ENCODE assay signal across 8 cellular contexts in the genomic region with DNA sequence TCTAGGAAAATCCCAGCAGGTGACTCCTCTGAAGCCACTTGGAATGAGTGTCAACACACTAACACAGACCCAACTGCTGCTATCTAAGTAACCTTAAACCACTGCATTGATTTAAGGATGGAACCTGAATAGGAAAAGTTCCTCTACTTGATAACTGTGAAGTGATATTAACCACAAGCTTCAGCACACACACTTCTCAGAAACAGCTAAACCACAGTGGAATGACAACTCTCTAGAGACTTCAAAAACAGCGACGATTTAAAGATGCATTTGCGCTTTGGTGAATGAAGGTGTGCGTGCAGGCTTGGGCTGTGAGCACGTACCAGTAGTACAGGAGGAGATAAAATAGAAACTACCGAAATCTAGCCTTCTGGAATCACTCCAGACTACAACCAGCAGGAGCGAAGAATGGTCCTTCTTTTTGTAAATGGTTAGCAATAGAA.
DNase-seq lines count a peak whose midpoint lies in the region; ATAC-seq and TF ChIP-seq lines count a peak whose summit lies in the region.

No MANE protein-coding gene starts in this region.

- no peaks in the 10 kb centered on the region for H3K36me3 Mint-ChIP-seq in nephron (ENCODE audit: low read depth)

- H3K27ac Mint-ChIP-seq in nephron: peak overlapping the region; percentile 30 to 70 (median 49)

- peaks cover 9% of the 10 kb centered on the region for H3K4me1 Mint-ChIP-seq in nephron

- H3K27me3 ChIP-seq in HUES6 (ENCODE audit: control insufficient read depth, insufficient read depth, low read length): peaks cover 16% of the 10 kb centered on the region
- H3K27me3 ChIP-seq in endocrine pancreas (ENCODE audit: control insufficient read depth, insufficient read depth, low read length): no peaks in the 10 kb centered on the region
- H3K27me3 ChIP-seq in thoracic aorta (replicated peaks; ENCODE audit: insufficient read depth): no peaks in the 10 kb centered on the region

- H3K4me1 ChIP-seq in HUES6 (ENCODE audit: control insufficient read depth, insufficient read depth, low read length) (peaks cover 7% of the 10 kb centered on the region), endocrine pancreas (ENCODE audit: control insufficient read depth, insufficient read depth, low read length) (peaks cover 11% of the 10 kb centered on the region), thoracic aorta (ENCODE audit: control insufficient read depth in 1 of 2, low read depth in 2 of 2) (peaks cover 5 to 10% of the 10 kb centered on the region in 2 donors)

- H3K27me3 Mint-ChIP-seq in nephron (ENCODE audit: low read depth): no peaks in the 10 kb centered on the region

- DNase-seq in NCI-H510A treated with DMSO at 0.1 percent for 48 hours (lab: John Stamatoyannopoulos, UW): peak; percentile 15
- DNase-seq in NCI-H510A (lab: John Stamatoyannopoulos, UW): no peak
- peak; percentile 17 to 29 for DNase-seq in activated CD4-positive, alpha-beta T cell treated with anti-CD3 and anti-CD28 coated beads for 24 hours (ENCODE audit: low read depth in 2 of 2)
- DNase-seq in thoracic aorta (ENCODE audit: low spot score): no peak
- DNase-seq in SHP77 (lab: John Stamatoyannopoulos, UW): no peak

- H3K4me3 Mint-ChIP-seq in nephron: peak overlapping the region; percentile 87 to 93 (median 90)

- no peaks in the 10 kb centered on the region for H3K9me3 Mint-ChIP-seq in nephron

- peak overlapping the region; percentile 85 for H3K4me3 ChIP-seq in HUES6 (ENCODE audit: low read depth, low read length)
- peak overlapping the region; percentile 41 for H3K4me3 ChIP-seq in endocrine pancreas (ENCODE audit: control insufficient read depth, insufficient read depth, low read length)
- H3K4me3 ChIP-seq in thoracic aorta: peak overlapping the region; percentile 96

- no peaks in the 10 kb centered on the region for H3K9me3 ChIP-seq in HUES6 (ENCODE audit: control insufficient read depth, insufficient read depth, low read depth, low read length)
- H3K9me3 ChIP-seq in endocrine pancreas (ENCODE audit: control insufficient read depth, low read length): no peaks in the 10 kb centered on the region
- no peaks in the 10 kb centered on the region for H3K9me3 ChIP-seq in thoracic aorta

- ATAC-seq in thoracic aorta (ENCODE audit: insufficient number of reproducible peaks, low FRiP score, low read depth): no peak

- H3K9ac ChIP-seq in HUES6 (ENCODE audit: low read length): no peak overlapping the region
- H3K9ac ChIP-seq in endocrine pancreas (ENCODE audit: control insufficient read depth, insufficient read depth, low read length): no peak overlapping the region

- no peak for TF ChIP-seq CTCF in nephron (IDR thresholded peaks at IDR 0.05; ENCODE audit: unreplicated experiment in 3 of 3)
- TF ChIP-seq CTCF in thoracic aorta (IDR thresholded peaks at IDR 0.05): no peak

- H3K27ac ChIP-seq in HUES6 (ENCODE audit: low read depth, low read length) (no peak overlapping the region), thoracic aorta (peak overlapping the region; percentile 62 to 68)

- H3K36me3 ChIP-seq in HUES6 (ENCODE audit: control insufficient read depth, insufficient read depth, low read length) (no peaks in the 10 kb centered on the region), endocrine pancreas (ENCODE audit: control insufficient read depth, insufficient read depth, low read length) (no peaks in the 10 kb centered on the region), thoracic aorta (no peaks in the 10 kb centered on the region)

Comparison
In these comparisons a context has a peak if more than half of its experiments do, and no peak if none do; other contexts are left out.
1. DNase-seq: peak in NCI-H510A treated with DMSO at 0.1 percent for 48 hours (single experiment) and activated CD4-positive, alpha-beta T cell treated with anti-CD3 and anti-CD28 coated beads for 24 hours (2 of 2); none in NCI-H510A (single experiment), thoracic aorta (single experiment) and SHP77 (0 of 2).
2. H3K4me3 ChIP-seq: peak in every context shown above with its lines; median percentile 96 in thoracic aorta; 85 in HUES6; 41 in endocrine pancreas.